Comparison of ENCODE assay signal across 16 cellular contexts in the genomic region with DNA sequence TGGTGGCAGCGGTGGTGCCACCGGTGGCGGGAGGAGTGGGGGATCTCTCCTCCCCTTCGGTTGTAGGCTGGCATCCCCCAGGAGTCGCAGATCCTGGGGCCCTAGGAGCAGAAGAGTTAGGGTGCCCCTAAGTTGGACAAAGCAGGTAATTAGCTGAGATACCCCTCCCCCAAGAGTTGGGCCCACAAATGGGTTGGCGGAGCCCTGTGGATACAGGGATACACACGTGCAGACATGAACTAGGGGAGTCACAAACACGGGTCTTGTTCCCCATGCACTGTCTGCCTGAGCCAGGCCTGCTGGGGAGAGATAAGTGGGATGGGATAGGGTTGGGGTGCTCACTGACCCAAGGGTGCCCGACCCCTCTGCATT. TPM values are rescaled to one million over a fixed set of nuclear protein-coding genes. Genes with fewer than 3 reads are reported as not detected.
A peak's percentile ranks its signal among the peaks of the same experiment; 100 is the strongest.
DNase-seq lines count a peak whose midpoint lies in the region; ATAC-seq and TF ChIP-seq lines count a peak whose summit lies in the region.
"Had no signal": no experiment of that assay in that cellular context is flagged by ENCODE, and none has a peak within 500 bp of the region (broad histone marks: within the 10 kb centered on the region; RNA-seq: fewer than 3 reads in every experiment).

No MANE protein-coding gene starts in this region.

- H3K9me3 Mint-ChIP-seq in activated CD8-positive, alpha-beta T cell treated with anti-CD3 and anti-CD28 coated beads, Interleukin-2, amount 10 ng/mL, durations not matched to agents 7 days and 5 days (ENCODE audit: insufficient read depth), result no peaks in the 10 kb centered on the region

- no peak for TF ChIP-seq CTCF in right atrium auricular region (IDR thresholded peaks at IDR 0.05)

- no peak overlapping the region for H3K4me3 Mint-ChIP-seq in activated CD8-positive, alpha-beta T cell treated with anti-CD3 and anti-CD28 coated beads, Interleukin-2, amount 10 ng/mL, durations not matched to agents 7 days and 5 days

- no peaks in the 10 kb centered on the region for H3K27me3 ChIP-seq in H7 (ENCODE audit: control insufficient read depth, insufficient read depth, low read length)
- H3K27me3 ChIP-seq in right atrium auricular region, result no peaks in the 10 kb centered on the region
- no peaks in the 10 kb centered on the region for H3K27me3 ChIP-seq in skeletal muscle tissue (ENCODE audit: control insufficient read depth in 3 of 3, insufficient read depth in 3 of 3, low read length in 3 of 3)
- H3K27me3 ChIP-seq: BLaER1 had no signal

- DNase-seq in H7 (peak; percentile 34), right atrium auricular region (ENCODE audit: low spot score) (no peak), cerebellar nuclear complex (lab: John Stamatoyannopoulos, UW) (no peak), globus pallidus (ENCODE audit: low spot score) (no peak), DMS153 treated with DMSO at 0.1 percent for 48 hours (lab: John Stamatoyannopoulos, UW; ENCODE audit: unreplicated experiment) (no peak)
- DNase-seq in activated CD8-positive, alpha-beta T cell treated with anti-CD3 and anti-CD28 coated beads, Interleukin-2, amount 10 ng/mL, durations not matched to agents 7 days and 5 days, result no peak
- DNase-seq in activated effector memory CD4-positive, alpha-beta T cell treated with Interleukin-2 at 50 U/mL for 16 hours, result no peak
- DNase-seq: activated CD8-positive, alpha-beta memory T cell treated with anti-CD3 and anti-CD28 coated beads for 24 hours; hypothalamus; mammary epithelial cell; NCI-H1048; NCI-H2171 treated with DMSO at 0.1 percent for 48 hours had no signal

- POLR2A ChIA-PET in activated CD8-positive, alpha-beta T cell treated with anti-CD3 and anti-CD28 coated beads, Interleukin-2, amount 10 ng/mL, durations not matched to agents 7 days and 5 days (lab: Charles Lee), result no interaction called here

- H3K36me3 Mint-ChIP-seq in activated CD8-positive, alpha-beta T cell treated with anti-CD3 and anti-CD28 coated beads, Interleukin-2, amount 10 ng/mL, durations not matched to agents 7 days and 5 days (ENCODE audit: low read depth), result peaks cover 33% of the 10 kb centered on the region

- H3K36me3 ChIP-seq in H7 (replicated peaks; ENCODE audit: control insufficient read depth, insufficient read depth, low read length) (peaks cover 17% of the 10 kb centered on the region), right atrium auricular region (peaks cover 24% of the 10 kb centered on the region), skeletal muscle tissue (ENCODE audit: control insufficient read depth in 3 of 3, insufficient read depth in 3 of 3, low read length in 3 of 3) (peaks cover 20 to 33% (median 26%) of the 10 kb centered on the region in 3 donors)

- H3K4me1 ChIP-seq in right atrium auricular region (peaks cover 0 to 33% of the 10 kb centered on the region in 2 donors), skeletal muscle tissue (ENCODE audit: control insufficient read depth in 3 of 3, insufficient read depth in 3 of 3, low read length in 3 of 3) (peaks cover 9 to 37% (median 27%) of the 10 kb centered on the region in 3 donors)
- H3K4me1 ChIP-seq: BLaER1 had no signal

- no peaks in the 10 kb centered on the region for H3K4me1 Mint-ChIP-seq in activated CD8-positive, alpha-beta T cell treated with anti-CD3 and anti-CD28 coated beads, Interleukin-2, amount 10 ng/mL, durations not matched to agents 7 days and 5 days (ENCODE audit: low read depth)

- H3K27ac Mint-ChIP-seq in activated CD8-positive, alpha-beta T cell treated with anti-CD3 and anti-CD28 coated beads, Interleukin-2, amount 10 ng/mL, durations not matched to agents 7 days and 5 days, result no peak overlapping the region

- H3K9me3 ChIP-seq in right atrium auricular region (no peaks in the 10 kb centered on the region), skeletal muscle tissue (ENCODE audit: control insufficient read depth in 3 of 3, low read length in 3 of 3) (no peaks in the 10 kb centered on the region)
- H3K9me3 ChIP-seq: BLaER1 had no signal

- ATAC-seq in activated CD8-positive, alpha-beta T cell treated with anti-CD3 and anti-CD28 coated beads, Interleukin-2, amount 10 ng/mL, durations not matched to agents 7 days and 5 days, result peak; percentile 10

- peak overlapping the region; percentile 35 to 36 for H3K27ac ChIP-seq in right atrium auricular region
- peak overlapping the region; percentile 63 for H3K27ac ChIP-seq in skeletal muscle tissue (ENCODE audit: low read depth, low read length)
- H3K27ac ChIP-seq: BLaER1 had no signal

- CTCF ChIA-PET in activated CD8-positive, alpha-beta T cell treated with anti-CD3 and anti-CD28 coated beads, Interleukin-2, amount 10 ng/mL, durations not matched to agents 7 days and 5 days (lab: Charles Lee), result no interaction called here

- no peaks in the 10 kb centered on the region for H3K27me3 Mint-ChIP-seq in activated CD8-positive, alpha-beta T cell treated with anti-CD3 and anti-CD28 coated beads, Interleukin-2, amount 10 ng/mL, durations not matched to agents 7 days and 5 days (ENCODE audit: low read depth)

- peak overlapping the region in 1 of 3 donors; percentile 57 for H3K9ac ChIP-seq in skeletal muscle tissue (ENCODE audit: low read depth in 1 of 3, low read length in 3 of 3)
- H3K9ac ChIP-seq: BLaER1 had no signal

- H3K4me3 ChIP-seq in H7 (ENCODE audit: insufficient read depth, low read depth, low read length), result no peak overlapping the region
- H3K4me3 ChIP-seq in right atrium auricular region, result no peak overlapping the region
- H3K4me3 ChIP-seq in skeletal muscle tissue (ENCODE audit: low read length in 3 of 3), result no peak overlapping the region
- H3K4me3 ChIP-seq: BLaER1, GM12878 had no signal

RNA-seq across cellular contexts. Expression of a gene that starts 2.0 kb away (rescaled TPM):
- 3.0 and 7.4 TPM in 2 replicates for total RNA-seq in H7 (2014; rRNA removed; shearing (Covaris generic))
- total RNA-seq in activated CD8-positive, alpha-beta T cell treated with anti-CD3 and anti-CD28 coated beads, Interleukin-2, amount 10 ng/mL, durations not matched to agents 7 days and 5 days, result 1 to 10 TPM; 2.5 to 2.6 TPM
- under 1 TPM; 0.39 to 0.52 TPM for total RNA-seq in right atrium auricular region
- 0.52 TPM for total RNA-seq in skeletal muscle tissue
- total RNA-seq: epithelial cell of proximal tubule had no signal

RNA-seq across cellular contexts. Expression of a gene that starts 38.0 kb away (rescaled TPM):
- total RNA-seq in H7 (2014; rRNA removed; shearing (Covaris generic)), result 205 and 261 TPM in 2 replicates
- total RNA-seq in activated CD8-positive, alpha-beta T cell treated with anti-CD3 and anti-CD28 coated beads, Interleukin-2, amount 10 ng/mL, durations not matched to agents 7 days and 5 days, result 100 to 1,000 TPM; 230 to 233 TPM
- total RNA-seq in right atrium auricular region, result 10 to 100 TPM; 30.6 to 32.3 TPM
- 36.5 TPM for total RNA-seq in skeletal muscle tissue
